13 cellular contexts compared by ENCODE assay signal in the genomic region with DNA sequence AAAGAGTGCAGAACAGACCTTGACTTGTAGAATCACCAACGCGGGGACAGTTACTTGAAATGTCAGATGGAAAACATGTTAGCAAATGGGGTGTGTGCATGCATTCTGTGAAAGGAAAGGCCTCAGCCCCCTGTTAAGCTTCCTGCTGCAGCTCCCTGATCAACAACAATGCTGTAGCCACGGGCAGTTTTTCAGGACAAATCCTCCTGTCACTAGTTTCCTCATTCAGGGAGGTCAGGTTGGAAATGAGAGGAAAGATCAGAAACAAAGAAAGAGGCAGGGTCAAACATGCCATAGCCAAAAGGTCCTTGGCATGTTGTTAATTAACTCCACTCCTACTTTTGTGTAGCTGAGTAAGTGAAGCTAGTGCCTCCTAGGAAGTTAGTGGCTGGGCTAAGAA. TPM values are rescaled to one million over a fixed set of nuclear protein-coding genes. Genes with fewer than 3 reads are reported as not detected.
"Had no signal": no experiment of that assay in that cellular context is flagged by ENCODE, and none has a peak within 500 bp of the region (broad histone marks: within the 10 kb centered on the region; RNA-seq: fewer than 3 reads in every experiment).

No MANE protein-coding gene starts in this region.

- H3K4me1 Mint-ChIP-seq: activated naive CD4-positive, alpha-beta T cell treated with anti-CD3 and anti-CD28 coated beads, Interleukin-2, amount 50 U/mL, for 24 hours; central memory CD8-positive, alpha-beta T cell; memory B cell had no signal

- H3K27me3 ChIP-seq: body of pancreas, left lung, tibial artery had no signal

- H3K4me2 ChIP-seq: smooth muscle cell had no signal

- H3K9ac ChIP-seq: parathyroid adenoma had no signal

- H3K27ac Mint-ChIP-seq: activated naive CD4-positive, alpha-beta T cell treated with anti-CD3 and anti-CD28 coated beads, Interleukin-2, amount 50 U/mL, for 24 hours; memory B cell had no signal

- DNase-seq: body of pancreas, cortex of kidney, left lung, right cardiac atrium, tibial artery had no signal

- H3K9me3 Mint-ChIP-seq: activated naive CD4-positive, alpha-beta T cell treated with anti-CD3 and anti-CD28 coated beads, Interleukin-2, amount 50 U/mL, for 24 hours; central memory CD8-positive, alpha-beta T cell; memory B cell had no signal

- ATAC-seq: body of pancreas, left lung, right cardiac atrium had no signal

- H2AFZ ChIP-seq: parathyroid adenoma had no signal

- H3K79me2 ChIP-seq: parathyroid adenoma had no signal

- H3K4me1 ChIP-seq: parathyroid adenoma had no signal

- H3K27ac ChIP-seq: left lung, parathyroid adenoma, tibial artery had no signal

- H3K4me3 Mint-ChIP-seq: activated naive CD4-positive, alpha-beta T cell treated with anti-CD3 and anti-CD28 coated beads, Interleukin-2, amount 50 U/mL, for 24 hours; central memory CD8-positive, alpha-beta T cell; memory B cell had no signal

- H3K36me3 ChIP-seq: left lung, tibial artery had no signal

- H3K9me3 ChIP-seq: body of pancreas, left lung, tibial artery had no signal

- H3K36me3 Mint-ChIP-seq: activated naive CD4-positive, alpha-beta T cell treated with anti-CD3 and anti-CD28 coated beads, Interleukin-2, amount 50 U/mL, for 24 hours; memory B cell had no signal

- H3K4me3 ChIP-seq: body of pancreas, left lung, smooth muscle cell, tibial artery had no signal

RNA-seq across cellular contexts. Expression of gene SMIM36, which starts 18.3 kb away (rescaled TPM):
- total RNA-seq: body of pancreas; glomerular endothelial cell; left lung; right cardiac atrium; smooth muscle cell; T-helper 2 cell treated with Interferon-gamma antibody and Interleukin-4, amounts not matched to agents 100 ng/mL and 5 ng/mL, for 36 hours had no signal
- polyA plus RNA-seq: esophagus, right cardiac atrium, smooth muscle cell had no signal
